Comparison of ENCODE assay signal across 33 cellular contexts in the genomic region with DNA sequence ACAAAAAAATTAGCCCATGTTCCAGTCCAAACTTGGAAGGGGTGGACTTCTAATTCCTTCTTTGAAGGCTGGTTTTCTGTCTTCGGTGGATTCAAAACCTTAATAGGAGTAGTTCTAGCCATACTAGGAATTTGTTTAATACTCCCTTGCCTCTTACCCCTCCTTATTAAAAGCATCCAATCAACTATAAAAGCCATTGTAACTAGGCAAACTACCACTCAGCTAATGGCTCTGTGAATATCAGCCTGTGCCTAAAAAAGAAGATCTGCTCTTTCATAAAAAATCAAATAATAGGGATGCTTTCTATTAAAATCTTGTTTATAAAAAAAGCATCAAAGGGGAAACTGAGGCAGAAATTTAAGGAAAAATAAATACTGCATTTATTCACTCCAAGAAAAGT. TPM values are rescaled to one million over a fixed set of nuclear protein-coding genes. Genes with fewer than 3 reads are reported as not detected.
DNase-seq lines count a peak whose midpoint lies in the region; ATAC-seq, FAIRE-seq and TF ChIP-seq lines count a peak whose summit lies in the region.
"Had no signal": no experiment of that assay in that cellular context is flagged by ENCODE, and none has a peak within 500 bp of the region (broad histone marks: within the 10 kb centered on the region; RNA-seq: fewer than 3 reads in every experiment).

No MANE protein-coding gene starts in this region.

- no peaks in the 10 kb centered on the region for H3K36me3 ChIP-seq in SK-N-SH (replicated peaks in 1 of 2; ENCODE audit: control insufficient read depth in 1 of 2, insufficient read depth in 2 of 2, low read length in 1 of 2)
- no peaks in the 10 kb centered on the region for H3K36me3 ChIP-seq in GM12878 (ENCODE audit: control insufficient read depth in 2 of 2, insufficient read depth in 2 of 2, low read length in 1 of 2)
- H3K36me3 ChIP-seq: BE2C; BLaER1; BLaER1 treated with 17β-estradiol and CSF1 and Interleukin-3, amounts not matched to agents 10 nM and 100 nM had no signal

- no peak overlapping the region for H3K27ac ChIP-seq in SK-N-SH (ENCODE audit: low read depth in 2 of 2, low read length in 1 of 2)
- H3K27ac ChIP-seq in GM12878 (ENCODE audit: control insufficient read depth, insufficient read depth), result no peak overlapping the region
- H3K27ac ChIP-seq: 22Rv1; A549; BLaER1; BLaER1 treated with 17β-estradiol and CSF1 and Interleukin-3, amounts not matched to agents 10 nM and 100 nM had no signal

- H3F3A ChIP-seq in SK-N-SH (replicated peaks; ENCODE audit: insufficient read depth), result no peaks in the 10 kb centered on the region

- H3K9ac ChIP-seq in SK-N-SH, result no peak overlapping the region
- H3K9ac ChIP-seq in GM12878 (ENCODE audit: control insufficient read depth, insufficient read depth, low read length), result no peak overlapping the region
- H3K9ac ChIP-seq: BLaER1; BLaER1 treated with 17β-estradiol and CSF1 and Interleukin-3, amounts not matched to agents 10 nM and 100 nM had no signal

- H3K9me2 ChIP-seq in SK-N-SH, result no peaks in the 10 kb centered on the region

- intact Hi-C loops in GM12878 (cut with micrococcal nuclease; ENCODE audit: unreplicated experiment), result no loop called here

- TF ChIP-seq RAD21 in SK-N-SH (IDR thresholded peaks at IDR 0.05; ENCODE audit: low read length) (no peak), GM12878 (IDR thresholded peaks at IDR 0.05; ENCODE audit: insufficient read depth, low read depth, low read length) (no peak)

- CTCF ChIA-PET in SK-N-SH (lab: Yijun Ruan, JAX) (interaction anchor here (1.2 to 3.8 kb wide), 7 partner anchors 8 to 343 kb away, joined by 3 to 28 read pairs (median 4); partner anchors contain the start of gene BRAF), GM12878 (lab: Yijun Ruan, JAX) (interaction anchor here (2.4 kb wide), 1 partner anchor 9 kb away, joined by 12 read pairs; no protein-coding TSS in a partner anchor)

- DNase-seq in DMS 273 (lab: John Stamatoyannopoulos, UW; ENCODE audit: unreplicated experiment), result peak; percentile 47
- DNase-seq in DMS 273 treated with DMSO at 0.1 percent for 48 hours (lab: John Stamatoyannopoulos, UW), result no peak
- DNase-seq in SK-N-SH, result no peak
- DNase-seq in GM12878 (ENCODE audit: low read depth, low spot score), result no peak
- no peak for DNase-seq in activated CD8-positive, alpha-beta memory T cell treated with anti-CD3 and anti-CD28 coated beads for 24 hours
- DNase-seq: 8988T; ACHN; AML-193; BE2C; C1 segment of cervical spinal cord; Caco-2; Calu3; CD4-positive, alpha-beta memory T cell; CD4-positive, alpha-beta T cell; CD4-positive, CD25-positive, alpha-beta regulatory T cell; CD8-positive, alpha-beta memory T cell; CD8-positive, alpha-beta T cell; COR-L47; DMS153; DMS53; DMS79; DMS79 treated with DMSO at 0.1 percent for 48 hours; DND-41; EL had no signal

- TF ChIP-seq CTCF in SK-N-SH (IDR thresholded peaks at IDR 0.05) (no peak), GM12878 (IDR thresholded peaks at IDR 0.05 in 2 of 3, conservative IDR thresholded peaks at IDR 0.05 in 1 of 3; ENCODE audit: control insufficient read depth in 2 of 3, extremely low read depth in 1 of 3, insufficient read depth in 1 of 3, low read depth in 3 of 3, low read length in 3 of 3) (no peak)

- H3K79me2 ChIP-seq in SK-N-SH (ENCODE audit: insufficient read depth) (no peaks in the 10 kb centered on the region), GM12878 (ENCODE audit: control insufficient read depth, insufficient read depth, low read length) (no peaks in the 10 kb centered on the region; the same call in 1 of the 2 replicates)

- RAD21 ChIA-PET in GM12878 (lab: Charles Lee; ENCODE audit: unreplicated experiment), result interaction anchor here (1.2 kb wide), 1 partner anchor 8 kb away, joined by 5 read pairs; no protein-coding TSS in a partner anchor

- H3K9me3 ChIP-seq in SK-N-SH (no peaks in the 10 kb centered on the region), GM12878 (replicated peaks; ENCODE audit: control insufficient read depth, insufficient read depth, low read length) (no peaks in the 10 kb centered on the region)
- H3K9me3 ChIP-seq: A549; BE2C; BLaER1; BLaER1 treated with 17β-estradiol and CSF1 and Interleukin-3, amounts not matched to agents 10 nM and 100 nM; Caco-2 had no signal

- H3K27me3 ChIP-seq in SK-N-SH (ENCODE audit: insufficient read depth) (peaks cover 8% of the 10 kb centered on the region; the same call in 1 of the 2 replicates), GM12878 (replicated peaks in 1 of 2; ENCODE audit: control insufficient read depth in 2 of 2, insufficient read depth in 2 of 2, low read length in 1 of 2) (no peaks in the 10 kb centered on the region)
- H3K27me3 ChIP-seq: BLaER1; BLaER1 treated with 17β-estradiol and CSF1 and Interleukin-3, amounts not matched to agents 10 nM and 100 nM had no signal

- POLR2A ChIA-PET in SK-N-SH (lab: Yijun Ruan, JAX), result no interaction called here
- POLR2A ChIA-PET in GM12878 (lab: Charles Lee), result no interaction called here

- no peak for TF ChIP-seq POLR2A in GM12878 (IDR thresholded peaks at IDR 0.05; ENCODE audit: low read depth, low read length)

- no peak for TF ChIP-seq EP300 in SK-N-SH (IDR thresholded peaks at IDR 0.05; ENCODE audit: borderline replicate concordance in 1 of 2, low read depth in 1 of 2, low read length in 1 of 2)
- TF ChIP-seq EP300 in GM12878 (IDR thresholded peaks at IDR 0.05; ENCODE audit: borderline replicate concordance in 1 of 2, control insufficient read depth in 1 of 2, low read depth in 2 of 2, low read length in 2 of 2), result no peak

- SMC1A ChIA-PET in GM12878 (lab: Charles Lee; ENCODE audit: uncharacterized antibody, unreplicated experiment), result interaction anchor here (1.1 to 1.3 kb wide), 2 partner anchors 8 to 343 kb away, joined by 3 to 6 read pairs; no protein-coding TSS in a partner anchor

- in situ Hi-C loops in GM12878 (cut with MboI), result no loop called here

- H3K4me3 ChIP-seq in SK-N-SH (ENCODE audit: low read depth in 2 of 2, low read length in 1 of 2) (no peak overlapping the region), GM12878 (no peak overlapping the region)
- H3K4me3 ChIP-seq: A549; BLaER1; BLaER1 treated with 17β-estradiol and CSF1 and Interleukin-3, amounts not matched to agents 10 nM and 100 nM had no signal

- ATAC-seq in SK-N-SH treated with all-trans-retinoic acid at 6 μM for 48 hours (no peak), GM12878 (no peak)
- ATAC-seq: A549; CD8-positive, alpha-beta T cell had no signal

- 89% methylated on average over 1 of the region's 1 CpG for WGBS in SK-N-SH (ENCODE audit: low lambda C conversion rate)
- WGBS in GM12878 (ENCODE audit: insufficient coverage, insufficient replicate concordance, low lambda C conversion rate, missing lambda C conversion rate), result 6% methylated on average over 1 of the region's 1 CpG

- no peak overlapping the region for H3K4me2 ChIP-seq in SK-N-SH
- H3K4me2 ChIP-seq in GM12878 (ENCODE audit: control insufficient read depth, insufficient read depth), result no peak overlapping the region
- H3K4me2 ChIP-seq: A549; BLaER1; BLaER1 treated with 17β-estradiol and CSF1 and Interleukin-3, amounts not matched to agents 10 nM and 100 nM had no signal

- BruUV-seq in GM12878 (replicated peaks; lab: Mats Ljungman, UMichigan), result no TSS peak

- H4K20me1 ChIP-seq in SK-N-SH (ENCODE audit: insufficient read depth) (no peaks in the 10 kb centered on the region), GM12878 (ENCODE audit: control insufficient read depth, insufficient read depth) (no peaks in the 10 kb centered on the region)
- H4K20me1 ChIP-seq: BLaER1; BLaER1 treated with 17β-estradiol and CSF1 and Interleukin-3, amounts not matched to agents 10 nM and 100 nM had no signal

- H3K4me1 ChIP-seq in SK-N-SH (ENCODE audit: control insufficient read depth in 1 of 2, insufficient read depth in 2 of 2, low read depth in 1 of 2, low read length in 1 of 2) (peaks cover 2 to 9% of the 10 kb centered on the region in 2 experiments; a peak in 2 of 4 replicates), GM12878 (ENCODE audit: control insufficient read depth, insufficient read depth, low read length) (peaks cover 10% of the 10 kb centered on the region)
- H3K4me1 ChIP-seq: BE2C had no signal

- no peak overlapping the region for H2AFZ ChIP-seq in SK-N-SH (ENCODE audit: low read depth)
- H2AFZ ChIP-seq in GM12878 (ENCODE audit: control insufficient read depth, low read depth, low read length), result no peak overlapping the region

- no peak for FAIRE-seq in GM12878 (lab: Jason Lieb, UNC)
- FAIRE-seq: A204.1, A549, D721Med had no signal

RNA-seq across cellular contexts. Expression of gene ADCK2, which starts 4.1 kb away (rescaled TPM):
- 17.7 and 19.0 TPM in 2 replicates for polyA plus RNA-seq in SK-N-SH (2012; rRNA removed)
- polyA plus RNA-seq in SK-N-SH (2012; cell fraction: cytosol; rRNA removed), result 11.9 and 15.3 TPM in 2 replicates
- polyA plus RNA-seq in SK-N-SH (2012; cell fraction: nucleus; rRNA removed), result 9.5 and 11.5 TPM in 2 replicates
- total RNA-seq in GM12878 (2013; cell fraction: nucleolus; rRNA removed), result 17.5 and 20.1 TPM in 2 replicates
- total RNA-seq in GM12878 (2014; rRNA removed), result 18.1 and 18.7 TPM in 2 replicates
- 14.8 and 15.3 TPM in 2 replicates for total RNA-seq in GM12878 (2014; rRNA removed; fragmentation: Illumina TruSeq; extraction: Trizol)
- total RNA-seq in GM12878 (2021), result 19.4 and 20.1 TPM in 2 replicates
- polyA plus RNA-seq in GM12878 (2011; ENCODE audit: low read depth), result 6.8 TPM
- 9.9 and 13.8 TPM in 2 replicates for polyA plus RNA-seq in GM12878 (2011; rRNA removed)
- polyA plus RNA-seq in GM12878 (2011; cell fraction: cytosol; rRNA removed), result 12.5 and 15.9 TPM in 2 replicates
- 9.0 and 10.0 TPM in 2 replicates for polyA plus RNA-seq in GM12878 (2011; cell fraction: nucleus; rRNA removed)
- 11.7 and 14.9 TPM in 2 replicates for polyA plus RNA-seq in GM12878 (2012)
- 8.0 and 9.7 TPM in 2 replicates for polyA plus RNA-seq in GM12878 (2014; fragmentation: Illumina TruSeq; extraction: Trizol)
- polyA plus RNA-seq in GM12878 (2014; fragmentation: Nextera tagmentation; extraction: Ambion mirVana), result 1 to 10 TPM in 1 of 2 experiments, under 1 TPM in 1; 0.52 to 2.2 TPM
- polyA plus RNA-seq in GM12878 (2014; rRNA removed), result 14.1 and 14.7 TPM in 2 replicates
- 10 to 100 TPM in 1 of 2 experiments, 1 to 10 TPM in 1; 9.0 to 12.4 TPM for polyA plus RNA-seq in GM12878 (2016; fragmentation: Nextera tagmentation; extraction: Ambion mirVana)
- 15.9 and 24.4 TPM in 2 replicates for polyA minus RNA-seq in GM12878 (2011; rRNA and poly(A)+ RNA removed)
- 5.7 and 7.0 TPM in 2 replicates for polyA minus RNA-seq in GM12878 (2011; cell fraction: cytosol; rRNA and poly(A)+ RNA removed)
- 5.9 and 8.1 TPM in 2 replicates for polyA minus RNA-seq in GM12878 (2011; cell fraction: nucleus; rRNA and poly(A)+ RNA removed)

RNA-seq across cellular contexts. Expression of gene NDUFB2, which starts 27.9 kb away (rescaled TPM):
- polyA plus RNA-seq in SK-N-SH (2012; rRNA removed), result 1,154 and 1,214 TPM in 2 replicates
- 908 and 1,048 TPM in 2 replicates for polyA plus RNA-seq in SK-N-SH (2012; cell fraction: cytosol; rRNA removed)
- 281 and 458 TPM in 2 replicates for polyA plus RNA-seq in SK-N-SH (2012; cell fraction: nucleus; rRNA removed)
- 32.0 and 32.8 TPM in 2 replicates for total RNA-seq in GM12878 (2013; cell fraction: nucleolus; rRNA removed)
- total RNA-seq in GM12878 (2014; rRNA removed), result 175 and 199 TPM in 2 replicates
- total RNA-seq in GM12878 (2014; rRNA removed; fragmentation: Illumina TruSeq; extraction: Trizol), result 128 and 130 TPM in 2 replicates
- total RNA-seq in GM12878 (2021), result 184 and 186 TPM in 2 replicates
- polyA plus RNA-seq in GM12878 (2011; ENCODE audit: low read depth), result 185 TPM
- polyA plus RNA-seq in GM12878 (2011; rRNA removed), result 365 and 380 TPM in 2 replicates
- 681 and 759 TPM in 2 replicates for polyA plus RNA-seq in GM12878 (2011; cell fraction: cytosol; rRNA removed)
- 166 and 169 TPM in 2 replicates for polyA plus RNA-seq in GM12878 (2011; cell fraction: nucleus; rRNA removed)
- polyA plus RNA-seq in GM12878 (2012), result 152 and 162 TPM in 2 replicates
- polyA plus RNA-seq in GM12878 (2014; fragmentation: Illumina TruSeq; extraction: Trizol), result 47.6 and 109 TPM in 2 replicates
- 1,000 to 10,000 TPM; 1,189 to 1,236 TPM for polyA plus RNA-seq in GM12878 (2014; fragmentation: Nextera tagmentation; extraction: Ambion mirVana)
- polyA plus RNA-seq in GM12878 (2014; rRNA removed), result 268 and 280 TPM in 2 replicates
- polyA plus RNA-seq in GM12878 (2016; fragmentation: Nextera tagmentation; extraction: Ambion mirVana), result 100 to 1,000 TPM; 447 to 513 TPM
- 43.4 and 63.7 TPM in 2 replicates for polyA minus RNA-seq in GM12878 (2011; rRNA and poly(A)+ RNA removed)
- 21.8 and 24.5 TPM in 2 replicates for polyA minus RNA-seq in GM12878 (2011; cell fraction: cytosol; rRNA and poly(A)+ RNA removed)
- 11.8 and 17.4 TPM in 2 replicates for polyA minus RNA-seq in GM12878 (2011; cell fraction: nucleus; rRNA and poly(A)+ RNA removed)

RNA-seq across cellular contexts. Expression of gene DENND2A, which starts 28.0 kb away (rescaled TPM):
- polyA plus RNA-seq in SK-N-SH (2012; rRNA removed) (2.1 and 3.5 TPM in 2 replicates), GM12878 (2011; rRNA removed) (not detected in 2 replicates), GM12878 (2014; fragmentation: Illumina TruSeq; extraction: Trizol) (0.01 TPM in 1 of 2 replicates, not detected in the other), GM12878 (2014; fragmentation: Nextera tagmentation; extraction: Ambion mirVana) (not detected), GM12878 (2014; rRNA removed) (not detected in 2 replicates), GM12878 (2016; fragmentation: Nextera tagmentation; extraction: Ambion mirVana) (not detected)
- polyA plus RNA-seq in SK-N-SH (2012; cell fraction: cytosol; rRNA removed), result 1.5 and 2.8 TPM in 2 replicates
- 3.5 and 4.4 TPM in 2 replicates for polyA plus RNA-seq in SK-N-SH (2012; cell fraction: nucleus; rRNA removed)
- total RNA-seq in GM12878 (2013; cell fraction: nucleolus; rRNA removed), result not detected in 2 replicates
- total RNA-seq in GM12878 (2014; rRNA removed) (not detected in 2 replicates), GM12878 (2014; rRNA removed; fragmentation: Illumina TruSeq; extraction: Trizol) (not detected in 2 replicates), GM12878 (2021) (not detected in 2 replicates)
- polyA plus RNA-seq in GM12878 (2011; ENCODE audit: low read depth), result not detected
- 0.10 TPM in 1 of 2 replicates, not detected in the other for polyA plus RNA-seq in GM12878 (2011; cell fraction: cytosol; rRNA removed)
- not detected in 2 replicates for polyA plus RNA-seq in GM12878 (2011; cell fraction: nucleus; rRNA removed)
- not detected in 2 replicates for polyA plus RNA-seq in GM12878 (2012)
- not detected in 2 replicates for polyA minus RNA-seq in GM12878 (2011; rRNA and poly(A)+ RNA removed)
- not detected in 2 replicates for polyA minus RNA-seq in GM12878 (2011; cell fraction: cytosol; rRNA and poly(A)+ RNA removed)
- not detected in 2 replicates for polyA minus RNA-seq in GM12878 (2011; cell fraction: nucleus; rRNA and poly(A)+ RNA removed)
- total RNA-seq: B cell; Calu3; CD4-positive, alpha-beta memory T cell; CD4-positive, alpha-beta T cell; CD4-positive, CD25-positive, alpha-beta regulatory T cell; CD8-positive, alpha-beta memory T cell had no signal
- polyA plus RNA-seq: CD14-positive monocyte; CD4-positive, alpha-beta memory T cell; CD4-positive, CD25-positive, alpha-beta regulatory T cell; CD8-positive, alpha-beta memory T cell had no signal
